In genomic region chr5:32984851-32985250, GRCh38 we compare ENCODE assay signal across 1 cellular context.
TF ChIP-seq lines count a peak whose summit lies in the region.

No MANE protein-coding gene starts in this region.

TF ChIP-seq in SK-N-SH, 30 proteins besides CTCF, POLR2A, EP300 and RAD21 (continued from another document):
- no peak for TF ChIP-seq POLR2AphosphoS5 (IDR thresholded peaks at IDR 0.05; ENCODE audit: low read depth, low read length)
- TF ChIP-seq RFX5 (IDR thresholded peaks at IDR 0.05; ENCODE audit: low read length): no peak
- no peak for TF ChIP-seq MAX (IDR thresholded peaks at IDR 0.05; ENCODE audit: low read depth)
- no peak for TF ChIP-seq ZBTB33 (IDR thresholded peaks at IDR 0.05; ENCODE audit: borderline replicate concordance, low read depth)
- TF ChIP-seq YY1 (IDR thresholded peaks at IDR 0.05; ENCODE audit: low read depth): no peak
- no peak for TF ChIP-seq USF1 (IDR thresholded peaks at IDR 0.05; ENCODE audit: borderline replicate concordance, low read depth)
- TF ChIP-seq PBX3 (IDR thresholded peaks at IDR 0.05): peak; percentile 19; the same call in 1 of the 2 replicates
- peak; percentile 43 for TF ChIP-seq TCF12 (IDR thresholded peaks at IDR 0.05)
- TF ChIP-seq GATA2 (CRISPR knock-in tag; IDR thresholded peaks at IDR 0.05): no peak
- TF ChIP-seq CHD2 (IDR thresholded peaks at IDR 0.05; ENCODE audit: low read length, partially characterized antibody): no peak
- no peak for TF ChIP-seq SIN3A (IDR thresholded peaks at IDR 0.05; ENCODE audit: borderline replicate concordance, low read depth, low read length)
- no peak for TF ChIP-seq GABPA (IDR thresholded peaks at IDR 0.05; ENCODE audit: low read depth)
- peak; percentile 23; the same call in 1 of the 2 replicates for TF ChIP-seq TEAD4 (IDR thresholded peaks at IDR 0.05; ENCODE audit: borderline replicate concordance, insufficient read depth)
- TF ChIP-seq SMC3 (IDR thresholded peaks at IDR 0.05; ENCODE audit: low read depth, low read length): no peak
- no peak for TF ChIP-seq RCOR1 (IDR thresholded peaks at IDR 0.05; ENCODE audit: low read length)
- no peak for TF ChIP-seq IRF3 (IDR thresholded peaks at IDR 0.05; ENCODE audit: low read depth, low read length)
- TF ChIP-seq NRF1 (IDR thresholded peaks at IDR 0.05; ENCODE audit: low read depth, low read length): no peak
- no peak for TF ChIP-seq NFIC (IDR thresholded peaks at IDR 0.05; ENCODE audit: borderline replicate concordance)
- no peak for TF ChIP-seq USF2 (IDR thresholded peaks at IDR 0.05; ENCODE audit: borderline replicate concordance, low read depth, low read length)
